In genomic region chr9:35102769-35103659, GRCh38 we compare ENCODE assay signal across 1 cellular context.
TF ChIP-seq lines count a peak whose summit lies in the region.

Gene STOML2 (minus strand): TSS chr9:35103131. CDS start chr9:35103094, 37 bp downstream.

TF ChIP-seq in K562, 482 proteins besides CTCF, POLR2A, EP300 and RAD21 (continued from another document):
- TF ChIP-seq ZNF695 (CRISPR knock-in tag; IDR thresholded peaks at IDR 0.05), result no peak
